ENCODE assay signal across 17 cellular contexts in genomic region chr3:127377801-127378442, GRCh38.
DNase-seq lines count a peak whose midpoint lies in the region; ATAC-seq, FAIRE-seq and TF ChIP-seq lines count a peak whose summit lies in the region.
"Had no signal": no experiment of that assay in that cellular context is flagged by ENCODE, and none has a peak within 500 bp of the region (broad histone marks: within the 10 kb centered on the region; RNA-seq: fewer than 3 reads in every experiment).

No MANE protein-coding gene starts in this region.

- TF ChIP-seq POLR2A in HepG2 (IDR thresholded peaks at IDR 0.05; ENCODE audit: insufficient read depth in 1 of 2, low read depth in 2 of 2, low read length in 2 of 2), result no peak
- TF ChIP-seq POLR2A in right lobe of liver (IDR thresholded peaks at IDR 0.05), result no peak
- no peak for TF ChIP-seq POLR2A in H1 (IDR thresholded peaks at IDR 0.05; ENCODE audit: control extremely low read depth in 1 of 2, low read depth in 2 of 2, low read length in 2 of 2)

- CTCF ChIA-PET in HepG2 (lab: Yijun Ruan, JAX; ENCODE audit: low intra/inter-chr PET ratio, low total read pairs) (no interaction called here), H1 (lab: Charles Lee; ENCODE audit: partially characterized antibody) (interaction anchor here (1.2 to 4.8 kb wide), 3 partner anchors 12 to 49 kb away, joined by 3 to 25 read pairs (median 4); no protein-coding TSS in a partner anchor)

- no peaks in the 10 kb centered on the region for H3K36me3 ChIP-seq in HepG2 (replicated peaks in 1 of 2; ENCODE audit: control insufficient read depth in 1 of 2, insufficient read depth in 2 of 2, low read length in 2 of 2)
- no peaks in the 10 kb centered on the region for H3K36me3 ChIP-seq in right lobe of liver
- no peaks in the 10 kb centered on the region for H3K36me3 ChIP-seq in H1 (ENCODE audit: control insufficient read depth in 2 of 4, insufficient read depth in 4 of 4, low read length in 3 of 4)
- no peaks in the 10 kb centered on the region for H3K36me3 ChIP-seq in mesendoderm (ENCODE audit: control insufficient read depth, insufficient read depth, low read length)
- H3K36me3 ChIP-seq in upper lobe of right lung, result no peaks in the 10 kb centered on the region

- intact Hi-C loops in HepG2 (cut with micrococcal nuclease; ENCODE audit: unreplicated experiment), result no loop called here
- intact Hi-C loops in right lobe of liver (cut with DNase I), result no loop called here
- intact Hi-C loops in upper lobe of right lung (cut with DNase I), result no loop called here

- no peak overlapping the region for H3K23ac ChIP-seq in H1 (ENCODE audit: insufficient read length)
- peak overlapping the region; percentile 45 for H3K23ac ChIP-seq in mesendoderm (ENCODE audit: low read length)

- BruUV-seq in HepG2 (replicated peaks; lab: Mats Ljungman, UMichigan), result no TSS peak

- H3K4ac ChIP-seq in H1 (replicated peaks; ENCODE audit: insufficient read length, low read depth, low read length) (no peak overlapping the region), mesendoderm (ENCODE audit: low read depth, low read length) (no peak overlapping the region)

- H4K5ac ChIP-seq in H1 (ENCODE audit: insufficient read length, low read depth, low read length) (no peak overlapping the region), mesendoderm (ENCODE audit: low read length) (no peak overlapping the region)

- no peak overlapping the region for H4K91ac ChIP-seq in H1 (replicated peaks; ENCODE audit: insufficient read length, low read length)

- H4K20me1 ChIP-seq in HepG2 (ENCODE audit: insufficient read depth, low read length), result no peaks in the 10 kb centered on the region
- H4K20me1 ChIP-seq in H1 (replicated peaks in 1 of 2; ENCODE audit: control insufficient read depth in 1 of 2, insufficient read depth in 2 of 2, low read length in 2 of 2), result no peaks in the 10 kb centered on the region

- DNase-seq in HepG2 (ENCODE audit: low spot score) (no peak), right lobe of liver (no peak), H1 (ENCODE audit: low read depth in 1 of 2, low spot score in 2 of 2) (no peak), mesendoderm (no peak), upper lobe of right lung (peak; percentile 35), SK-N-DZ (ENCODE audit: low spot score) (no peak)
- DNase-seq in activated naive CD4-positive, alpha-beta T cell (lab: John Stamatoyannopoulos, UW), result no peak
- DNase-seq in stimulated activated CD8-positive, alpha-beta memory T cell treated with anti-CD3 and anti-CD28 coated beads, Interleukin-4, amount 100 ng/mL, for 48 hours, result no peak
- DNase-seq: C1 segment of cervical spinal cord; Calu3; CD4-positive, alpha-beta T cell; DMS79; H9 had no signal

- TF ChIP-seq EP300 in HepG2 (IDR thresholded peaks at IDR 0.05; ENCODE audit: low read depth in 2 of 2, low read length in 2 of 2), result no peak
- TF ChIP-seq EP300 in HepG2 (CRISPR knock-in tag; IDR thresholded peaks at IDR 0.05; ENCODE audit: borderline replicate concordance), result no peak
- no peak for TF ChIP-seq EP300 in H1 (IDR thresholded peaks at IDR 0.05; ENCODE audit: borderline replicate concordance in 1 of 2, low read depth in 2 of 2, low read length in 2 of 2)

- H3K4me2 ChIP-seq in HepG2 (ENCODE audit: low read depth, low read length) (no peak overlapping the region), H1 (ENCODE audit: insufficient read depth in 1 of 2, low read depth in 2 of 2, low read length in 2 of 2) (no peak overlapping the region), mesendoderm (ENCODE audit: low read length) (no peak overlapping the region)
- H3K4me2 ChIP-seq: GM23338 had no signal

- peak overlapping the region; percentile 77; the same call in 1 of the 2 replicates for H4K8ac ChIP-seq in H1 (ENCODE audit: extremely low read depth, insufficient read depth, low read length)
- H4K8ac ChIP-seq in mesendoderm (ENCODE audit: low read depth, low read length), result no peak overlapping the region

- H3K56ac ChIP-seq in H1 (replicated peaks; ENCODE audit: insufficient read length, low read depth, low read length), result no peak overlapping the region
- no peak overlapping the region for H3K56ac ChIP-seq in mesendoderm (ENCODE audit: low read length)

- ATAC-seq in HepG2 (no peak), right lobe of liver (no peak), upper lobe of right lung (no peak)
- ATAC-seq: GM12878, GM23338 had no signal

- POLR2A ChIA-PET in HepG2 (lab: Yijun Ruan, JAX) (no interaction called here), H1 (lab: Charles Lee; ENCODE audit: partially characterized antibody) (no interaction called here)

- H3K18ac ChIP-seq in H1 (ENCODE audit: extremely low read depth, low read length), result no peak overlapping the region
- no peak overlapping the region for H3K18ac ChIP-seq in mesendoderm (ENCODE audit: low read length)

- peaks cover 0 to 7% of the 10 kb centered on the region in 2 experiments; a peak in 1 of 5 replicates for H3K27me3 ChIP-seq in HepG2 (ENCODE audit: control insufficient read depth in 1 of 2, insufficient read depth in 2 of 2, low read length in 2 of 2)
- no peaks in the 10 kb centered on the region for H3K27me3 ChIP-seq in right lobe of liver
- no peaks in the 10 kb centered on the region for H3K27me3 ChIP-seq in H1 (replicated peaks in 1 of 4; ENCODE audit: control insufficient read depth in 3 of 4, extremely low read depth in 1 of 4, insufficient read depth in 3 of 4, low read length in 3 of 4)
- no peaks in the 10 kb centered on the region for H3K27me3 ChIP-seq in mesendoderm (ENCODE audit: insufficient read depth, low read length, poor library complexity)
- H3K27me3 ChIP-seq in upper lobe of right lung, result no peaks in the 10 kb centered on the region

- H2BK15ac ChIP-seq in H1 (ENCODE audit: low read length), result no peak overlapping the region
- no peak overlapping the region for H2BK15ac ChIP-seq in mesendoderm (replicated peaks; ENCODE audit: low read depth)

- no peaks in the 10 kb centered on the region for H3K79me2 ChIP-seq in HepG2 (ENCODE audit: insufficient read depth, low read length)
- no peaks in the 10 kb centered on the region for H3K79me2 ChIP-seq in H1 (ENCODE audit: control insufficient read depth in 1 of 2, insufficient read depth in 2 of 2, low read length in 2 of 2)
- H3K79me2 ChIP-seq in mesendoderm (ENCODE audit: control insufficient read depth, insufficient read depth, low read length), result no peaks in the 10 kb centered on the region

- H3K4me3 ChIP-seq in HepG2 (replicated peaks in 1 of 3; ENCODE audit: insufficient read depth in 1 of 3, low read depth in 2 of 3, low read length in 3 of 3), result no peak overlapping the region
- H3K4me3 ChIP-seq in right lobe of liver, result no peak overlapping the region
- H3K4me3 ChIP-seq in H1 (ENCODE audit: extremely low read depth in 1 of 4, insufficient read depth in 2 of 4, low read depth in 3 of 4, low read length in 4 of 4), result no peak overlapping the region
- no peak overlapping the region for H3K4me3 ChIP-seq in mesendoderm (ENCODE audit: low read length)
- H3K4me3 ChIP-seq in upper lobe of right lung, result no peak overlapping the region
- H3K4me3 ChIP-seq: GM12878, GM23338 had no signal

- H3K9ac ChIP-seq in HepG2 (ENCODE audit: insufficient read depth, low read depth, low read length) (no peak overlapping the region), H1 (replicated peaks in 1 of 4; ENCODE audit: extremely low read depth in 1 of 4, low read depth in 3 of 4, low read length in 3 of 4) (no peak overlapping the region), mesendoderm (ENCODE audit: low read length) (no peak overlapping the region)

- in situ Hi-C loops in HepG2 (cut with HindIII; ENCODE audit: extremely low pct_ligation_motif_present, low pct_unique_long_range_greater_than_20kb), result no loop called here

- no peak for FAIRE-seq in HepG2 (lab: Jason Lieb, UNC)
- FAIRE-seq in H1 (lab: Jason Lieb, UNC), result no peak
- FAIRE-seq: A204.1, GM12878, HTR-8/SVneo had no signal

- no peaks in the 10 kb centered on the region for H3K23me2 ChIP-seq in H1 (ENCODE audit: low read depth, low read length)

- H3K79me1 ChIP-seq in H1 (ENCODE audit: low read depth, low read length) (no peaks in the 10 kb centered on the region), mesendoderm (ENCODE audit: low read length) (no peaks in the 10 kb centered on the region)

- H3K9me3 ChIP-seq in HepG2 (ENCODE audit: low read length), result no peaks in the 10 kb centered on the region
- no peaks in the 10 kb centered on the region for H3K9me3 ChIP-seq in right lobe of liver
- no peaks in the 10 kb centered on the region for H3K9me3 ChIP-seq in H1 (ENCODE audit: insufficient read depth in 2 of 2, low read depth in 1 of 2, low read length in 1 of 2)
- H3K9me3 ChIP-seq in upper lobe of right lung, result no peaks in the 10 kb centered on the region

- H2AFZ ChIP-seq in HepG2 (ENCODE audit: low read length) (no peak overlapping the region), H1 (ENCODE audit: low read length) (no peak overlapping the region)
- H2AFZ ChIP-seq: GM23338 had no signal

- no peak overlapping the region for H2BK12ac ChIP-seq in H1 (ENCODE audit: low read depth, low read length)

- H3K14ac ChIP-seq in H1 (ENCODE audit: insufficient read length), result no peak overlapping the region

- no peak overlapping the region for H3K27ac ChIP-seq in HepG2 (ENCODE audit: extremely low read length, insufficient read depth, low read length)
- no peak overlapping the region for H3K27ac ChIP-seq in right lobe of liver
- no peak overlapping the region for H3K27ac ChIP-seq in H1 (ENCODE audit: low read depth, low read length)
- no peak overlapping the region for H3K27ac ChIP-seq in mesendoderm (ENCODE audit: low read depth, low read length)
- no peak overlapping the region for H3K27ac ChIP-seq in upper lobe of right lung

- no peaks in the 10 kb centered on the region for H3K4me1 ChIP-seq in HepG2 (ENCODE audit: insufficient read depth, low read length)
- H3K4me1 ChIP-seq in right lobe of liver, result no peaks in the 10 kb centered on the region
- H3K4me1 ChIP-seq in H1 (replicated peaks in 1 of 4; ENCODE audit: control insufficient read depth in 3 of 4, insufficient read depth in 4 of 4, low read length in 3 of 4), result 0 out of 7 replicates have a peak, but pooled peaks cover 0 to 4% (median 0%) of the 10 kb centered on the region in 4 experiments
- H3K4me1 ChIP-seq in mesendoderm (ENCODE audit: control insufficient read depth, low read depth, low read length), result no peaks in the 10 kb centered on the region
- H3K4me1 ChIP-seq in upper lobe of right lung, result no peaks in the 10 kb centered on the region

- H2BK120ac ChIP-seq in H1 (replicated peaks; ENCODE audit: low read depth, low read length) (no peak overlapping the region), mesendoderm (ENCODE audit: low read depth, low read length) (no peak overlapping the region)

- 36% methylated on average over 6 of the region's 9 CpGs for WGBS in HepG2 (ENCODE audit: low lambda C conversion rate)
- 83% methylated on average over 1 of the region's 9 CpGs for WGBS in right lobe of liver (ENCODE audit: insufficient coverage, low coverage, low lambda C conversion rate, missing lambda C conversion rate)
- 73% methylated on average over 9 of the region's 9 CpGs; no CpG with 5 or more reads in 1 of the 2 experiments for WGBS in H1 (ENCODE audit: extremely low coverage in 1 of 2, insufficient coverage in 1 of 2, insufficient read length in 1 of 2, insufficient replicate concordance in 2 of 2, low coverage in 1 of 2, low lambda C conversion rate in 2 of 2, missing lambda C conversion rate in 1 of 2), 2 experiments
- no CpG with 5 or more reads among the region's 9 CpGs for WGBS in mesendoderm (ENCODE audit: extremely low coverage, insufficient coverage, low lambda C conversion rate)

- no peak overlapping the region for H2BK20ac ChIP-seq in H1 (ENCODE audit: low read length)

- H2AK5ac ChIP-seq in H1 (ENCODE audit: low read depth, low read length) (no peak overlapping the region), mesendoderm (ENCODE audit: low read length) (no peak overlapping the region)

- no peak overlapping the region for H2BK5ac ChIP-seq in H1 (ENCODE audit: low read depth, low read length)
- H2BK5ac ChIP-seq in mesendoderm (ENCODE audit: low read length), result no peak overlapping the region

- TF ChIP-seq CTCF in HepG2 (CRISPR knock-in tag; IDR thresholded peaks at IDR 0.05) (no peak), right lobe of liver (IDR thresholded peaks at IDR 0.05) (no peak), H1 (IDR thresholded peaks at IDR 0.05; ENCODE audit: control extremely low read depth in 1 of 3, insufficient read depth in 1 of 3, low read depth in 1 of 3, low read length in 3 of 3) (no peak), upper lobe of right lung (IDR thresholded peaks at IDR 0.05) (no peak)

- TF ChIP-seq RAD21 in HepG2 (CRISPR knock-in tag; IDR thresholded peaks at IDR 0.05), result no peak
- no peak for TF ChIP-seq RAD21 in H1 (IDR thresholded peaks at IDR 0.05 in 1 of 2, conservative IDR thresholded peaks at IDR 0.05 in 1 of 2; ENCODE audit: low read depth in 2 of 2, low read length in 2 of 2)
